ENCODE assay signal across 8 cellular contexts in the genomic region with DNA sequence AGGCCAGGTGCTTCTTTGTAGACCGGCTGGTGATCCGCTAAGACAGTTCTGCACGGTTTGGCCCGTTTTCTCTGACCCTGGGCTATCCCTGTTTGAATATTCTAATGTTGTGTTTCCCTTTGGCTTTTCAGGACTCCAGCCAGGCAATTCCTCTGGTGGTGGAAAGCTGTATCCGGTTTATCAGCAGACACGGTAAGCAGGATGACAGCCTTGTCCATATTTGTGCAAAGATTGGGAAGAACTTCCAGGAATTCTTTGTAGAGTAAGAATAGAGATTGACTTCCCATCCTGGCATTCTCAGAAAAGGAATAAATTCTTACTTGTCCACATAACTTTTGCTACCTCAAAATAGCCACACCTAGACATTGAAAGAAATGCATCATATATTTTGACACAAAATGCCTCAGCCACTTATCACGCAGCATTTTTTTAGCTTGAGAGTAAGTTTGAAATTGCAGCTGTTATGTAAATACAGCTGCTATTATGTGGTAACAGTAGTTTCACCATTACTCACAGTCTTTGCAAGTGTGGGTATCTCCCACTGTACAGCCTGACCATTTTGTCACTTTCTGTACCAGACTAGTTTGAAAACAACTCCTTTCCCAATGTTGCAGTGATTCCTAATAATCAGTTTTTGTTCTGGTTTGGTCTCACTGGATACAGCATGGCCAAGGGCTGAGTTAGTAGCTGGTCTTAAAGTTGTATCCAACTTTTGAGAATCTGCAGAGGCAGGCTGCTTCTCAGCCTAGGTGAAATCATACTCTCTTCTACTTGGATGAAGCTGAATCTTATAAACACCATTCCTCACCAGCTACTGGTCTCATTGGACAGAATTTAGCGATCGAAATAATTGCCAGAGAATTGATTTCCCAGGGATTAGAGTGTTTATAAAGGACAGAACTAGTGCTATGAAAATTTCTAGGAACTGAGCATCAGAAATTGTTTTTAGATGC. TPM values are rescaled to one million over a fixed set of nuclear protein-coding genes. Genes with fewer than 3 reads are reported as not detected.
A peak's percentile ranks its signal among the peaks of the same experiment; 100 is the strongest.
DNase-seq lines count a peak whose midpoint lies in the region; ATAC-seq and TF ChIP-seq lines count a peak whose summit lies in the region.

No MANE protein-coding gene starts in this region.

- H3K27ac ChIP-seq in colonic mucosa: peak overlapping the region; percentile 19

- H3K9ac ChIP-seq in colonic mucosa (ENCODE audit: low read depth in 2 of 2, low read length in 2 of 2): no peak overlapping the region

- no peaks in the 10 kb centered on the region for H3K27me3 ChIP-seq in colonic mucosa

- peak; percentile 80 for DNase-seq in A172 (ENCODE audit: low spot score)
- no peak for DNase-seq in colonic mucosa
- DNase-seq in stromal cell of bone marrow (ENCODE audit: low read depth): peak; percentile 66
- no peak for DNase-seq in SHP77 (lab: John Stamatoyannopoulos, UW)
- DNase-seq in activated CD8-positive, alpha-beta memory T cell treated with anti-CD3 and anti-CD28 coated beads, Interleukin-2, amount 50 U/mL, for 4 hours: no peak
- DNase-seq in NCI-H2107 treated with DMSO at 0.1 percent for 48 hours (lab: John Stamatoyannopoulos, UW; ENCODE audit: unreplicated experiment): no peak

- H3K9me3 ChIP-seq in colonic mucosa: no peaks in the 10 kb centered on the region

- intact Hi-C loops in colonic mucosa (cut with DNase I): no loop called here

- TF ChIP-seq CTCF in colonic mucosa (IDR thresholded peaks at IDR 0.05): no peak

- H3K36me3 ChIP-seq in colonic mucosa: no peaks in the 10 kb centered on the region

- no peak overlapping the region for H3K4me3 ChIP-seq in colonic mucosa

- ATAC-seq in GM18907 (IDR thresholded peaks at IDR 0.05; ENCODE audit: unreplicated experiment) (peak; percentile 95), HG03097 (IDR thresholded peaks at IDR 0.05; ENCODE audit: low FRiP score, unreplicated experiment) (peak; percentile 84)

- no peaks in the 10 kb centered on the region for H3K4me1 ChIP-seq in colonic mucosa

RNA-seq across cellular contexts. Expression of gene IKBKE, which starts 40.0 kb away (rescaled TPM):
- 22.0 and 29.6 TPM in 2 replicates for total RNA-seq in A172 (2014; rRNA removed; shearing (Covaris generic))
- 10 to 100 TPM; 15.9 to 28.4 TPM for total RNA-seq in colonic mucosa

Comparison
In these comparisons a context has a peak if more than half of its experiments do, and no peak if none do; other contexts are left out.
1. DNase-seq: peak in A172 (single experiment) and stromal cell of bone marrow (single experiment); none in colonic mucosa (single experiment), SHP77 (0 of 2), activated CD8-positive, alpha-beta memory T cell treated with anti-CD3 and anti-CD28 coated beads, Interleukin-2, amount 50 U/mL, for 4 hours (single experiment) and NCI-H2107 treated with DMSO at 0.1 percent for 48 hours (single experiment).